Comparison of ENCODE assay signal across 1 cellular context in the genomic region with DNA sequence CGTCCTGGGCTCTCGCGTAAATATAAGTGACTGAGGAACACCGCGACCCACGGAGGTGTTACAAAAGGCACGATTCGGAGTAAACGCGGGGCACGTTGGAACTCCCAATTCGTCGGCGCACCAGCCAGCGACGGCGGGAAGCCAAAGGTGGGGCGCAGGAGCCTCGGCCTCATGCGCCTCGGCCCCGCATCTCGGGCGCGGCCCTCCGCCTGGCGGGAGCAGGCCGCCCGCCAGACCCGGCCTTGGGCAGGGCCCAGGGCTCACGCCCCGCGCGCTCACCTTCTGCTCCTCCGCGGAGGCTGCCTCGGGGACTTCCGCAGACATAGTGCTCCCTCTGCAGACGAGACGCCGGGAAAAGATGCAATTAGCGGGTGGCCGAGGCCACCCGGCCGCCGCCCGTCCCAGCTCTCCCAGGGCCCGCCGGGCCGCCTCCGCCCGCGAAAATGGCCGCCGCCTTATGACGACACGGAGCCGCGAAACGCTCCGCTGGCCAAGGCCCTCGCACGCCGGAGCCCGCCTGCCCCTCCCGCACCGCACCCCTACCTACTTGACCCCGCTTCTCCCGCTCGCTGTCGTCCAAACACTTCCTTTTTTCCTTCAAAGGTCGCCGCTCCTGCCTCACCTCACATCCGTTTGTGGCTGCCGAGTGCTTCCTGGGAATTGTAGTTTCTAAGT.
TF ChIP-seq lines count a peak whose summit lies in the region.

A gene with protein sequence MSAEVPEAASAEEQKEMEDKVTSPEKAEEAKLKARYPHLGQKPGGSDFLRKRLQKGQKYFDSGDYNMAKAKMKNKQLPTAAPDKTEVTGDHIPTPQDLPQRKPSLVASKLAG (minus strand): TSS at position 462 of the 675 bp plus-strand sequence. CDS start 138 bp downstream, at position 324.

TF ChIP-seq in HepG2, 621 proteins besides CTCF, POLR2A, EP300 and RAD21 (continued from another document and continues in another):
- TF ChIP-seq, protein P1, sequence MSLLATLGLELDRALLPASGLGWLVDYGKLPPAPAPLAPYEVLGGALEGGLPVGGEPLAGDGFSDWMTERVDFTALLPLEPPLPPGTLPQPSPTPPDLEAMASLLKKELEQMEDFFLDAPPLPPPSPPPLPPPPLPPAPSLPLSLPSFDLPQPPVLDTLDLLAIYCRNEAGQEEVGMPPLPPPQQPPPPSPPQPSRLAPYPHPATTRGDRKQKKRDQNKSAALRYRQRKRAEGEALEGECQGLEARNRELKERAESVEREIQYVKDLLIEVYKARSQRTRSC (CRISPR knock-in tag; IDR thresholded peaks at IDR 0.05; ENCODE audit: low read depth) = no peak
- TF ChIP-seq ZSCAN25 (CRISPR knock-in tag; IDR thresholded peaks at IDR 0.05) (peak; percentile 98), ISL2 (CRISPR knock-in tag; IDR thresholded peaks at IDR 0.05) (peak; percentile 80), YEATS2 (CRISPR knock-in tag; IDR thresholded peaks at IDR 0.05; ENCODE audit: borderline replicate concordance) (peak; percentile 83), PAWR (CRISPR knock-in tag; IDR thresholded peaks at IDR 0.05; ENCODE audit: borderline replicate concordance) (no peak), ERF (CRISPR knock-in tag; IDR thresholded peaks at IDR 0.05) (peak; percentile 85), CBFB (CRISPR knock-in tag; IDR thresholded peaks at IDR 0.05) (peak; percentile 82), ZSCAN9 (CRISPR knock-in tag; IDR thresholded peaks at IDR 0.05; ENCODE audit: borderline replicate concordance) (peak; percentile 77), FOXA1 (IDR thresholded peaks at IDR 0.05) (no peak), FOXA1 (CRISPR knock-in tag; IDR thresholded peaks at IDR 0.05) (0 out of 2 replicates have a peak, but pooled peaks have one; percentile 15), MXD1 (CRISPR knock-in tag; IDR thresholded peaks at IDR 0.05) (no peak), NCOR1 (IDR thresholded peaks at IDR 0.05; ENCODE audit: borderline replicate concordance, low read length) (no peak), U2AF2 (IDR thresholded peaks at IDR 0.05; ENCODE audit: low read depth, low read length) (no peak), AGO2 (optimal IDR thresholded peaks at IDR 0.05; ENCODE audit: low read depth, low read length) (peak; percentile 85), TOPORS (CRISPR knock-in tag; IDR thresholded peaks at IDR 0.05) (peak; percentile 89), ZNF777 (CRISPR knock-in tag; IDR thresholded peaks at IDR 0.05) (no peak), MTF1 (CRISPR knock-in tag; IDR thresholded peaks at IDR 0.05) (peak; percentile 79; the same call in 1 of the 2 replicates), SALL2 (CRISPR knock-in tag; IDR thresholded peaks at IDR 0.05) (peak; percentile 88; the same call in 1 of the 2 replicates), ZNF138 (CRISPR knock-in tag; IDR thresholded peaks at IDR 0.05; ENCODE audit: low read depth) (peak; percentile 92), KDM4B (CRISPR knock-in tag; IDR thresholded peaks at IDR 0.05) (0 out of 2 replicates have a peak, but pooled peaks have one; percentile 16), NFYC (CRISPR knock-in tag; IDR thresholded peaks at IDR 0.05) (no peak), KLF16 (CRISPR knock-in tag; IDR thresholded peaks at IDR 0.05) (peak in 1 of 2 experiments; percentile 72; a peak in 2 of 4 replicates), PCBP1 (IDR thresholded peaks at IDR 0.05; ENCODE audit: borderline replicate concordance, low read depth, low read length) (0 out of 2 replicates have a peak, but pooled peaks have one; percentile 53), HDAC6 (IDR thresholded peaks at IDR 0.05; ENCODE audit: low read depth, low read length) (no peak), ZSCAN30 (CRISPR knock-in tag; IDR thresholded peaks at IDR 0.05) (no peak), ZNF468 (CRISPR knock-in tag; IDR thresholded peaks at IDR 0.05) (no peak), GATAD1 (CRISPR knock-in tag; IDR thresholded peaks at IDR 0.05) (peak; percentile 85), HES4 (CRISPR knock-in tag; IDR thresholded peaks at IDR 0.05; ENCODE audit: borderline replicate concordance) (peak; percentile 83), ZNF776 (CRISPR knock-in tag; IDR thresholded peaks at IDR 0.05) (no peak), ZNF121 (CRISPR knock-in tag; IDR thresholded peaks at IDR 0.05) (no peak), SP140L (CRISPR knock-in tag; IDR thresholded peaks at IDR 0.05; ENCODE audit: borderline replicate concordance) (peak; percentile 49; the same call in 1 of the 2 replicates), ZNF431 (CRISPR knock-in tag; IDR thresholded peaks at IDR 0.05; ENCODE audit: borderline replicate concordance, low read depth) (peak; percentile 86; the same call in 1 of the 2 replicates), ZNF510 (CRISPR knock-in tag; IDR thresholded peaks at IDR 0.05; ENCODE audit: low read depth) (no peak), MEIS1 (CRISPR knock-in tag; IDR thresholded peaks at IDR 0.05; ENCODE audit: borderline replicate concordance) (no peak), ZNF441 (CRISPR knock-in tag; IDR thresholded peaks at IDR 0.05; ENCODE audit: borderline replicate concordance) (no peak; the same call in 1 of the 2 replicates), POGZ (CRISPR knock-in tag; IDR thresholded peaks at IDR 0.05) (peak; percentile 78), RCOR2 (CRISPR knock-in tag; IDR thresholded peaks at IDR 0.05) (no peak), ZNF17 (CRISPR knock-in tag; IDR thresholded peaks at IDR 0.05) (no peak; the same call in 1 of the 2 replicates), ZNF496 (CRISPR knock-in tag; IDR thresholded peaks at IDR 0.05; ENCODE audit: insufficient replicate concordance) (no peak), ONECUT2 (CRISPR knock-in tag; IDR thresholded peaks at IDR 0.05) (peak; percentile 59; the same call in 1 of the 2 replicates), NBN (conservative IDR thresholded peaks at IDR 0.05) (no peak), BRCA1 (CRISPR knock-in tag; IDR thresholded peaks at IDR 0.05) (peak; percentile 92), ETV6 (CRISPR knock-in tag; conservative IDR thresholded peaks at IDR 0.05) (no peak; the same call in 1 of the 2 replicates), ZNF296 (CRISPR knock-in tag; conservative IDR thresholded peaks at IDR 0.05) (0 out of 2 replicates have a peak, but pooled peaks have one; percentile 76), CERS6 (CRISPR knock-in tag; IDR thresholded peaks at IDR 0.05) (peak; percentile 83; the same call in 1 of the 2 replicates), GPN1 (CRISPR knock-in tag; IDR thresholded peaks at IDR 0.05; ENCODE audit: borderline replicate concordance) (no peak), CEBPG (CRISPR knock-in tag; IDR thresholded peaks at IDR 0.05) (0 out of 2 replicates have a peak, but pooled peaks have one; percentile 27)
- TF ChIP-seq, protein P2, sequence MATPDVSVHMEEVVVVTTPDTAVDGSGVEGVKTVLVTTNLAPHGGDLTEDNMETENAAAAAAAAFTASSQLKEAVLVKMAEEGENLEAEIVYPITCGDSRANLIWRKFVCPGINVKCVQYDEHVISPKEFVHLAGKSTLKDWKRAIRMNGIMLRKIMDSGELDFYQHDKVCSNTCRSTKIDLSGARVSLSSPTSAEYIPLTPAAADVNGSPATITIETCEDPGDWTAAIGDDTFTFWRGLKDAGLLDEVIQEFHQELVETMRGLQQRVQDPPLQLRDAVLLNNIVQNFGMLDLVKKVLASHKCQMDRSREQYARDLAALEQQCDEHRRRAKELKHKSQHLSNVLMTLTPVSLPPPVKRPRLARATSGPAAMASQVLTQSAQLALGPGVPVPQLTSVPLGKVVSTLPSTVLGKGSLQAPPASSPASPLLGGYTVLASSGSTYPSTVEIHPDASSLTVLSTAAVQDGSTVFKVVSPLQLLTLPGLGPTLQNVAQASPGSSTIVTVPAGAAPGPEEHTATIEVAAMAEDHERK (CRISPR knock-in tag; IDR thresholded peaks at IDR 0.05; ENCODE audit: low read depth) = peak; percentile 64
- TF ChIP-seq, protein P3, sequence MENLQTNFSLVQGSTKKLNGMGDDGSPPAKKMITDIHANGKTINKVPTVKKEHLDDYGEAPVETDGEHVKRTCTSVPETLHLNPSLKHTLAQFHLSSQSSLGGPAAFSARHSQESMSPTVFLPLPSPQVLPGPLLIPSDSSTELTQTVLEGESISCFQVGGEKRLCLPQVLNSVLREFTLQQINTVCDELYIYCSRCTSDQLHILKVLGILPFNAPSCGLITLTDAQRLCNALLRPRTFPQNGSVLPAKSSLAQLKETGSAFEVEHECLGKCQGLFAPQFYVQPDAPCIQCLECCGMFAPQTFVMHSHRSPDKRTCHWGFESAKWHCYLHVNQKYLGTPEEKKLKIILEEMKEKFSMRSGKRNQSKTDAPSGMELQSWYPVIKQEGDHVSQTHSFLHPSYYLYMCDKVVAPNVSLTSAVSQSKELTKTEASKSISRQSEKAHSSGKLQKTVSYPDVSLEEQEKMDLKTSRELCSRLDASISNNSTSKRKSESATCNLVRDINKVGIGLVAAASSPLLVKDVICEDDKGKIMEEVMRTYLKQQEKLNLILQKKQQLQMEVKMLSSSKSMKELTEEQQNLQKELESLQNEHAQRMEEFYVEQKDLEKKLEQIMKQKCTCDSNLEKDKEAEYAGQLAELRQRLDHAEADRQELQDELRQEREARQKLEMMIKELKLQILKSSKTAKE (CRISPR knock-in tag; IDR thresholded peaks at IDR 0.05; ENCODE audit: borderline replicate concordance) = 0 out of 2 replicates have a peak, but pooled peaks have one; percentile 43
- TF ChIP-seq, protein P4, sequence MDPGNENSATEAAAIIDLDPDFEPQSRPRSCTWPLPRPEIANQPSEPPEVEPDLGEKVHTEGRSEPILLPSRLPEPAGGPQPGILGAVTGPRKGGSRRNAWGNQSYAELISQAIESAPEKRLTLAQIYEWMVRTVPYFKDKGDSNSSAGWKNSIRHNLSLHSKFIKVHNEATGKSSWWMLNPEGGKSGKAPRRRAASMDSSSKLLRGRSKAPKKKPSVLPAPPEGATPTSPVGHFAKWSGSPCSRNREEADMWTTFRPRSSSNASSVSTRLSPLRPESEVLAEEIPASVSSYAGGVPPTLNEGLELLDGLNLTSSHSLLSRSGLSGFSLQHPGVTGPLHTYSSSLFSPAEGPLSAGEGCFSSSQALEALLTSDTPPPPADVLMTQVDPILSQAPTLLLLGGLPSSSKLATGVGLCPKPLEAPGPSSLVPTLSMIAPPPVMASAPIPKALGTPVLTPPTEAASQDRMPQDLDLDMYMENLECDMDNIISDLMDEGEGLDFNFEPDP (CRISPR knock-in tag; conservative IDR thresholded peaks at IDR 0.05) = no peak
- TF ChIP-seq, protein P5, sequence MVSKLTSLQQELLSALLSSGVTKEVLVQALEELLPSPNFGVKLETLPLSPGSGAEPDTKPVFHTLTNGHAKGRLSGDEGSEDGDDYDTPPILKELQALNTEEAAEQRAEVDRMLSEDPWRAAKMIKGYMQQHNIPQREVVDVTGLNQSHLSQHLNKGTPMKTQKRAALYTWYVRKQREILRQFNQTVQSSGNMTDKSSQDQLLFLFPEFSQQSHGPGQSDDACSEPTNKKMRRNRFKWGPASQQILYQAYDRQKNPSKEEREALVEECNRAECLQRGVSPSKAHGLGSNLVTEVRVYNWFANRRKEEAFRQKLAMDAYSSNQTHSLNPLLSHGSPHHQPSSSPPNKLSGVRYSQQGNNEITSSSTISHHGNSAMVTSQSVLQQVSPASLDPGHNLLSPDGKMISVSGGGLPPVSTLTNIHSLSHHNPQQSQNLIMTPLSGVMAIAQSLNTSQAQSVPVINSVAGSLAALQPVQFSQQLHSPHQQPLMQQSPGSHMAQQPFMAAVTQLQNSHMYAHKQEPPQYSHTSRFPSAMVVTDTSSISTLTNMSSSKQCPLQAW (CRISPR knock-in tag; IDR thresholded peaks at IDR 0.05) = peak; percentile 65; the same call in 1 of the 2 replicates
- TF ChIP-seq, protein P6, sequence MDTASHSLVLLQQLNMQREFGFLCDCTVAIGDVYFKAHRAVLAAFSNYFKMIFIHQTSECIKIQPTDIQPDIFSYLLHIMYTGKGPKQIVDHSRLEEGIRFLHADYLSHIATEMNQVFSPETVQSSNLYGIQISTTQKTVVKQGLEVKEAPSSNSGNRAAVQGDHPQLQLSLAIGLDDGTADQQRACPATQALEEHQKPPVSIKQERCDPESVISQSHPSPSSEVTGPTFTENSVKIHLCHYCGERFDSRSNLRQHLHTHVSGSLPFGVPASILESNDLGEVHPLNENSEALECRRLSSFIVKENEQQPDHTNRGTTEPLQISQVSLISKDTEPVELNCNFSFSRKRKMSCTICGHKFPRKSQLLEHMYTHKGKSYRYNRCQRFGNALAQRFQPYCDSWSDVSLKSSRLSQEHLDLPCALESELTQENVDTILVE (CRISPR knock-in tag; IDR thresholded peaks at IDR 0.05) = peak; percentile 85
- TF ChIP-seq, protein P7, sequence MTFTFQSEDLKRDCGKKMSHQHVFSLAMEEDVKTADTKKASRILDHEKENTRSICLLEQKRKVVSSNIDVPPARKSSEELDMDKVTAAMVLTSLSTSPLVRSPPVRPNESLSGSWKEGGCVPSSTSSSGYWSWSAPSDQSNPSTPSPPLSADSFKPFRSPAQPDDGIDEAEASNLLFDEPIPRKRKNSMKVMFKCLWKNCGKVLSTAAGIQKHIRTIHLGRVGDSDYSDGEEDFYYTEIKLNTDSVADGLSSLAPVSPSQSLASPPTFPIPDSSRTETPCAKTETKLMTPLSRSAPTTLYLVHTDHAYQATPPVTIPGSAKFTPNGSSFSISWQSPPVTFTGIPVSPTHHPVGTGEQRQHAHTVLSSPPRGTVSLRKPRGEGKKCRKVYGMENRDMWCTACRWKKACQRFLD (CRISPR knock-in tag; IDR thresholded peaks at IDR 0.05; ENCODE audit: borderline replicate concordance) = peak; percentile 75; the same call in 1 of the 2 replicates
- TF ChIP-seq, protein P8, sequence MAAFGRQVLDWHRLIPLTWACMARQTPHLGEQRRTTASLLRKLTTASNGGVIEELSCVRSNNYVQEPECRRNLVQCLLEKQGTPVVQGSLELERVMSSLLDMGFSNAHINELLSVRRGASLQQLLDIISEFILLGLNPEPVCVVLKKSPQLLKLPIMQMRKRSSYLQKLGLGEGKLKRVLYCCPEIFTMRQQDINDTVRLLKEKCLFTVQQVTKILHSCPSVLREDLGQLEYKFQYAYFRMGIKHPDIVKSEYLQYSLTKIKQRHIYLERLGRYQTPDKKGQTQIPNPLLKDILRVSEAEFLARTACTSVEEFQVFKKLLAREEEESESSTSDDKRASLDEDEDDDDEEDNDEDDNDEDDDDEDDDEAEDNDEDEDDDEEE (CRISPR knock-in tag; IDR thresholded peaks at IDR 0.05) = peak; percentile 84
